Comparison of ENCODE assay signal across 25 cellular contexts in genomic region chr7:154696556-154696955, GRCh38.
"Had no signal": no experiment of that assay in that cellular context is flagged by ENCODE, and none has a peak within 500 bp of the region (broad histone marks: within the 10 kb centered on the region; RNA-seq: fewer than 3 reads in every experiment).

No MANE protein-coding gene starts in this region.

- DNase-seq: activated B cell treated with CpG ODN at 0.5 μM for 24 hours; activated CD4-positive, alpha-beta memory T cell treated with anti-CD3 and anti-CD28 coated beads for 36 hours; activated CD4-positive, alpha-beta T cell treated with anti-CD3 and anti-CD28 coated beads, Interleukin-2, amount 10 ng/mL, durations not matched to agents 24 days and 14 days; activated CD8-positive, alpha-beta memory T cell treated with anti-CD3 and anti-CD28 coated beads, Interleukin-2, amount 10 ng/mL, durations not matched to agents 7 days and 5 days; activated CD8-positive, alpha-beta memory T cell treated with anti-CD3 and anti-CD28 coated beads, Interleukin-2, amount 50 U/mL, for 4 hours; activated CD8-positive, alpha-beta T cell treated with anti-CD3 and anti-CD28 coated beads, Interleukin-2, amount 10 ng/mL, durations not matched to agents 7 days and 5 days; activated effector memory CD4-positive, alpha-beta T cell treated with anti-CD3 and anti-CD28 coated beads, Interleukin-2, amount 50 U/mL, for 16 hours; activated naive CD4-positive, alpha-beta T cell treated with anti-CD3 and anti-CD28 coated beads for 36 hours; activated naive CD8-positive, alpha-beta T cell treated with anti-CD3 and anti-CD28 coated beads for 36 hours; activated naive CD8-positive, alpha-beta T cell treated with anti-CD3 and anti-CD28 coated beads, Interleukin-2, amount 50 U/mL, for 24 hours; activated T-cell treated with anti-CD3 and anti-CD28 coated beads, Interleukin-2, amount 50 U/mL, for 1 hour; activated T-cell treated with anti-CD3 and anti-CD28 coated beads, Interleukin-2, amount 50 U/mL, for 48 hours; adrenal gland; amygdala; aorta; brain microvascular endothelial cell; dorsolateral prefrontal cortex; effector memory CD4-positive, alpha-beta T cell; endodermal cell; foreskin fibroblast; head of caudate nucleus; T-helper 1 cell; T-helper 17 cell; T1000; WERI-Rb-1 had no signal
